1 cellular context compared by ENCODE assay signal in the genomic region with DNA sequence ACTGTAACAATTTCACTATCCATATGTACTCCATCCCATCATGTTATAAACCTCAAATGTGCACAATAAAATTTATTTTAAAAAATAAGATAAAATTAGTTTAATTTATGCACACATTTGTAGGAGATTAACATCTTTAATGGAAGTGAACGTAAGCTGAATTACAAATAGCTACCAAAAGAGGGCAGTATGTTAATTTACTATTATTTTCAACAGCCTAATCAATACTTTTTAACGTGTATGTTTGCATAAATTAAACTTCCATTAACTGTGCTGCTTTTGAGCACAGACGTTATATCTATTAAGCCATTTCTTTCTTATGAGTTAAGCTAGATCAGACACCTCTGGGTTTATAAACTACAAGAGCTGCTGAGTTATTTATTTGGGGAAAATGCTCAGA.
TF ChIP-seq lines count a peak whose summit lies in the region.

No MANE protein-coding gene starts in this region.

TF ChIP-seq in SK-N-SH, 30 proteins besides CTCF, POLR2A, EP300 and RAD21 (continued from another document):
- TF ChIP-seq, protein P1, sequence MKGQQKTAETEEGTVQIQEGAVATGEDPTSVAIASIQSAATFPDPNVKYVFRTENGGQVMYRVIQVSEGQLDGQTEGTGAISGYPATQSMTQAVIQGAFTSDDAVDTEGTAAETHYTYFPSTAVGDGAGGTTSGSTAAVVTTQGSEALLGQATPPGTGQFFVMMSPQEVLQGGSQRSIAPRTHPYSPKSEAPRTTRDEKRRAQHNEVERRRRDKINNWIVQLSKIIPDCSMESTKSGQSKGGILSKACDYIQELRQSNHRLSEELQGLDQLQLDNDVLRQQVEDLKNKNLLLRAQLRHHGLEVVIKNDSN (IDR thresholded peaks at IDR 0.05; ENCODE audit: borderline replicate concordance, low read depth): no peak
- TF ChIP-seq GATA2 (CRISPR knock-in tag; IDR thresholded peaks at IDR 0.05): no peak
- TF ChIP-seq, protein P2, sequence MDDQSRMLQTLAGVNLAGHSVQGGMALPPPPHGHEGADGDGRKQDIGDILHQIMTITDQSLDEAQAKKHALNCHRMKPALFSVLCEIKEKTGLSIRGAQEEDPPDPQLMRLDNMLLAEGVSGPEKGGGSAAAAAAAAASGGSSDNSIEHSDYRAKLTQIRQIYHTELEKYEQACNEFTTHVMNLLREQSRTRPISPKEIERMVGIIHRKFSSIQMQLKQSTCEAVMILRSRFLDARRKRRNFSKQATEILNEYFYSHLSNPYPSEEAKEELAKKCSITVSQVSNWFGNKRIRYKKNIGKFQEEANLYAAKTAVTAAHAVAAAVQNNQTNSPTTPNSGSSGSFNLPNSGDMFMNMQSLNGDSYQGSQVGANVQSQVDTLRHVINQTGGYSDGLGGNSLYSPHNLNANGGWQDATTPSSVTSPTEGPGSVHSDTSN (IDR thresholded peaks at IDR 0.05): no peak
- TF ChIP-seq MEF2A (IDR thresholded peaks at IDR 0.05; ENCODE audit: borderline replicate concordance, low read depth): no peak
